Comparison of ENCODE assay signal across 19 cellular contexts in genomic region chr11:129275825-129276224, GRCh38.
"Had no signal": no experiment of that assay in that cellular context is flagged by ENCODE, and none has a peak within 500 bp of the region (broad histone marks: within the 10 kb centered on the region; RNA-seq: fewer than 3 reads in every experiment).

No MANE protein-coding gene starts in this region.

- H3K4me3 ChIP-seq: coronary artery, heart right ventricle, lung, stomach, thoracic aorta, vagina had no signal

- DNase-seq: activated CD4-positive, alpha-beta T cell treated with anti-CD3 and anti-CD28 coated beads for 36 hours; activated CD8-positive, alpha-beta memory T cell treated with anti-CD3 and anti-CD28 coated beads, Interleukin-2, amount 50 U/mL, for 48 hours; activated CD8-positive, alpha-beta T cell treated with anti-CD3 and anti-CD28 coated beads, Interleukin-2, amount 10 ng/mL, durations not matched to agents 7 days and 5 days; activated naive CD4-positive, alpha-beta T cell; activated naive CD8-positive, alpha-beta T cell treated with anti-CD3 and anti-CD28 coated beads, Interleukin-2, amount 50 U/mL, for 24 hours; effector CD4-positive, alpha-beta T cell; foreskin keratinocyte; heart right ventricle; naive thymus-derived CD8-positive, alpha-beta T cell; occipital lobe; stimulated activated CD4-positive, alpha-beta T cell treated with anti-CD3 and anti-CD28 coated beads, Interleukin-4, amount 100 ng/mL, for 4 hours; stomach; T-cell; WERI-Rb-1 had no signal

- FAIRE-seq: endothelial cell of umbilical vein had no signal

- H3K27me3 ChIP-seq: foreskin keratinocyte, heart right ventricle, stomach, vagina had no signal

- H3K27ac ChIP-seq: coronary artery, foreskin keratinocyte, heart right ventricle, stomach, thoracic aorta, vagina, WERI-Rb-1 had no signal

- H3K36me3 ChIP-seq: heart right ventricle, stomach, thoracic aorta, vagina had no signal

- H3K4me1 ChIP-seq: foreskin keratinocyte had no signal

- H3K9me3 ChIP-seq: heart right ventricle, stomach, thoracic aorta, vagina had no signal

- ATAC-seq: activated CD4-positive, alpha-beta T cell treated with anti-CD3 and anti-CD28 coated beads for 36 hours; activated CD8-positive, alpha-beta T cell treated with anti-CD3 and anti-CD28 coated beads, Interleukin-2, amount 10 ng/mL, durations not matched to agents 7 days and 5 days; activated naive CD8-positive, alpha-beta T cell treated with anti-CD3 and anti-CD28 coated beads, Interleukin-2, amount 50 U/mL, for 24 hours; foreskin keratinocyte; heart right ventricle; naive thymus-derived CD8-positive, alpha-beta T cell; T-cell had no signal
